1 cellular context compared by ENCODE assay signal in genomic region chr19:57240311-57241090, GRCh38.
TF ChIP-seq lines count a peak whose summit lies in the region.

Gene ZNF805, plus strand, starts transcription at chr19:57240632. Its CDS starts 260 bp downstream, at chr19:57240892.

TF ChIP-seq in HepG2, 621 proteins besides CTCF, POLR2A, EP300 and RAD21 (continued from another document and continues in another):
- TF ChIP-seq ZBED4 (CRISPR knock-in tag; IDR thresholded peaks at IDR 0.05; ENCODE audit: borderline replicate concordance) (peak; percentile 70; the same call in 1 of the 2 replicates), CBFB (CRISPR knock-in tag; IDR thresholded peaks at IDR 0.05) (peak; percentile 67; the same call in 1 of the 2 replicates), ATF1 (CRISPR knock-in tag; IDR thresholded peaks at IDR 0.05) (peak; percentile 99), CENPT (CRISPR knock-in tag; IDR thresholded peaks at IDR 0.05; ENCODE audit: low read depth) (no peak), HOXD1 (CRISPR knock-in tag; IDR thresholded peaks at IDR 0.05) (no peak), ZNF800 (CRISPR knock-in tag; IDR thresholded peaks at IDR 0.05) (peak; percentile 73; the same call in 1 of the 2 replicates), ETV5 (CRISPR knock-in tag; IDR thresholded peaks at IDR 0.05; ENCODE audit: borderline replicate concordance) (peak; percentile 62), FOXA3 (CRISPR knock-in tag; IDR thresholded peaks at IDR 0.05) (no peak), PHF20 (CRISPR knock-in tag; IDR thresholded peaks at IDR 0.05) (peak; percentile 99), ATF4 (CRISPR knock-in tag; IDR thresholded peaks at IDR 0.05) (no peak), ZNF460 (CRISPR knock-in tag; IDR thresholded peaks at IDR 0.05; ENCODE audit: borderline replicate concordance) (no peak), SAFB2 (CRISPR knock-in tag; IDR thresholded peaks at IDR 0.05; ENCODE audit: borderline replicate concordance, low read depth) (peak; percentile 36; the same call in 1 of the 2 replicates), SRY (CRISPR knock-in tag; IDR thresholded peaks at IDR 0.05) (peak; percentile 83; the same call in 1 of the 2 replicates), EHMT2 (IDR thresholded peaks at IDR 0.05; ENCODE audit: borderline replicate concordance, low read depth, low read length) (no peak; the same call in 1 of the 2 replicates), BCL3 (CRISPR knock-in tag; IDR thresholded peaks at IDR 0.05) (peak; percentile 26; the same call in 1 of the 2 replicates), ATAD3A (CRISPR knock-in tag; IDR thresholded peaks at IDR 0.05) (no peak), MNT (IDR thresholded peaks at IDR 0.05) (peak; percentile 62), ZSCAN29 (CRISPR knock-in tag; conservative IDR thresholded peaks at IDR 0.05) (no peak), ZNF20 (CRISPR knock-in tag; IDR thresholded peaks at IDR 0.05) (no peak), ZNF574 (CRISPR knock-in tag; IDR thresholded peaks at IDR 0.05) (peak; percentile 94), SNAPC4 (CRISPR knock-in tag; IDR thresholded peaks at IDR 0.05) (peak; percentile 72; the same call in 1 of the 2 replicates), CBX1 (IDR thresholded peaks at IDR 0.05; ENCODE audit: low read depth) (no peak), ZNF121 (CRISPR knock-in tag; IDR thresholded peaks at IDR 0.05) (no peak), ZNF556 (CRISPR knock-in tag; IDR thresholded peaks at IDR 0.05; ENCODE audit: borderline replicate concordance) (peak; percentile 80; the same call in 1 of the 2 replicates), YEATS4 (CRISPR knock-in tag; IDR thresholded peaks at IDR 0.05; ENCODE audit: borderline replicate concordance) (peak; percentile 94), PPARG (CRISPR knock-in tag; conservative IDR thresholded peaks at IDR 0.05) (no peak), ZNF75D (CRISPR knock-in tag; IDR thresholded peaks at IDR 0.05; ENCODE audit: borderline replicate concordance) (no peak), CENPX (CRISPR knock-in tag; IDR thresholded peaks at IDR 0.05) (no peak), FOXM1 (CRISPR knock-in tag; IDR thresholded peaks at IDR 0.05) (no peak), ZNF333 (CRISPR knock-in tag; IDR thresholded peaks at IDR 0.05; ENCODE audit: borderline replicate concordance) (0 out of 2 replicates have a peak, but pooled peaks have one; percentile 22), HOXA9 (CRISPR knock-in tag; IDR thresholded peaks at IDR 0.05; ENCODE audit: borderline replicate concordance) (no peak), THAP11 (CRISPR knock-in tag; IDR thresholded peaks at IDR 0.05) (peak; percentile 98), ZFY (CRISPR knock-in tag; IDR thresholded peaks at IDR 0.05) (peak; percentile 95), PBX3 (CRISPR knock-in tag; IDR thresholded peaks at IDR 0.05; ENCODE audit: borderline replicate concordance) (0 out of 2 replicates have a peak, but pooled peaks have one; percentile 19), ZNF841 (CRISPR knock-in tag; IDR thresholded peaks at IDR 0.05; ENCODE audit: borderline replicate concordance) (no peak), ZNF776 (CRISPR knock-in tag; IDR thresholded peaks at IDR 0.05) (peak; percentile 76), SMYD3 (CRISPR knock-in tag; IDR thresholded peaks at IDR 0.05) (0 out of 2 replicates have a peak, but pooled peaks have one; percentile 67), TFE3 (CRISPR knock-in tag; IDR thresholded peaks at IDR 0.05) (no peak)
